Comparison of ENCODE assay signal across 26 cellular contexts in the genomic region with DNA sequence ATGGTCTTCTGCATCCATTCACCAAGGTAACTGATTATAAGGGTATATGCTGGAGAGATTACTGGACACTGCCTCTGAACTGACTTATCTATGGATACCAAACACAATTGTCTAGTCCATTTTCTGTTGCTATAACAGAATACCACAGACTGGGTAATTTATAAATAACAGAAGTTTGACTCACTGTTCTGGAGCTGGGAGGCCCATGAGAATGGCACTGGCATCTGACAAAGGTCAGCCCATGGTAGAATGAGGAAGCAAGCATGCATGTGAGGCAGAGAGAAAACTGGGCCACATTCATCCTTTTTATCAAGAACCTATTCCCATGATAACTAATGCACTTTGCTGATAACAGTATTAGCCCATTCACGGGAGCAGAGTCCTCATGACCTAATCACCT. TPM values are rescaled to one million over a fixed set of nuclear protein-coding genes. Genes with fewer than 3 reads are reported as not detected.
A peak's percentile ranks its signal among the peaks of the same experiment; 100 is the strongest.
DNase-seq lines count a peak whose midpoint lies in the region; FAIRE-seq and TF ChIP-seq lines count a peak whose summit lies in the region.
"Had no signal": no experiment of that assay in that cellular context is flagged by ENCODE, and none has a peak within 500 bp of the region (broad histone marks: within the 10 kb centered on the region; RNA-seq: fewer than 3 reads in every experiment).

No MANE protein-coding gene starts in this region.

- H2AFZ ChIP-seq in astrocyte (ENCODE audit: low read depth, low read length), result no peak overlapping the region

- H3K4me3 Mint-ChIP-seq in astrocyte (ENCODE audit: unreplicated experiment), result no peak overlapping the region
- H3K4me3 Mint-ChIP-seq: activated CD4-positive, alpha-beta T cell treated with anti-CD3 and anti-CD28 coated beads, Interleukin-2, amount 10 ng/mL, durations not matched to agents 24 days and 14 days; activated naive CD8-positive, alpha-beta T cell treated with anti-CD3 and anti-CD28 coated beads for 36 hours; activated T-helper 17 cell treated with anti-CD3 and anti-CD28 coated beads, Interleukin-2, amount 50 U/mL, for 72 hours; brain; naive B cell had no signal

- H3K27me3 ChIP-seq in astrocyte (ENCODE audit: insufficient read depth, low read length) (no peaks in the 10 kb centered on the region), MG63 (no peaks in the 10 kb centered on the region)
- H3K27me3 ChIP-seq: pancreas, right lobe of liver had no signal

- H4K20me1 ChIP-seq in astrocyte (ENCODE audit: insufficient read depth, low read length), result no peaks in the 10 kb centered on the region

- H3K9me3 ChIP-seq in astrocyte (ENCODE audit: insufficient read depth, low read depth, low read length) (no peaks in the 10 kb centered on the region), MG63 (no peaks in the 10 kb centered on the region)
- H3K9me3 ChIP-seq: pancreas, right lobe of liver had no signal

- no peak for FAIRE-seq in astrocyte (lab: Jason Lieb, UNC)
- FAIRE-seq: endometrium, GM12891, H54, pancreas, TTC549 had no signal

- H3K4me3 ChIP-seq in AG10803 (ENCODE audit: low read length) (no peak overlapping the region), astrocyte (ENCODE audit: insufficient read depth, low read depth, low read length) (no peak overlapping the region), MG63 (no peak overlapping the region)
- H3K4me3 ChIP-seq: coronary artery, lung, pancreas, right lobe of liver had no signal

- H3K36me3 ChIP-seq in astrocyte (ENCODE audit: insufficient read depth, low read length), result no peaks in the 10 kb centered on the region
- H3K36me3 ChIP-seq in MG63, result no peaks in the 10 kb centered on the region
- H3K36me3 ChIP-seq: pancreas, right lobe of liver had no signal

- peaks cover 12% of the 10 kb centered on the region for H3K4me1 Mint-ChIP-seq in astrocyte (ENCODE audit: low read depth, unreplicated experiment)
- H3K4me1 Mint-ChIP-seq: activated CD4-positive, alpha-beta T cell treated with anti-CD3 and anti-CD28 coated beads, Interleukin-2, amount 10 ng/mL, durations not matched to agents 24 days and 14 days; activated naive CD8-positive, alpha-beta T cell treated with anti-CD3 and anti-CD28 coated beads for 36 hours; activated T-helper 17 cell treated with anti-CD3 and anti-CD28 coated beads, Interleukin-2, amount 50 U/mL, for 72 hours; brain; naive B cell had no signal

- no peaks in the 10 kb centered on the region for H3K4me1 ChIP-seq in astrocyte (ENCODE audit: insufficient read depth, low read length)
- H3K4me1 ChIP-seq: pancreas, right lobe of liver had no signal

- peak overlapping the region; percentile 79 for H3K27ac Mint-ChIP-seq in astrocyte (ENCODE audit: unreplicated experiment)
- H3K27ac Mint-ChIP-seq: activated CD4-positive, alpha-beta T cell treated with anti-CD3 and anti-CD28 coated beads, Interleukin-2, amount 10 ng/mL, durations not matched to agents 24 days and 14 days; activated naive CD8-positive, alpha-beta T cell treated with anti-CD3 and anti-CD28 coated beads for 36 hours; activated T-helper 17 cell treated with anti-CD3 and anti-CD28 coated beads, Interleukin-2, amount 50 U/mL, for 72 hours; brain; naive B cell had no signal

- H3K27me3 Mint-ChIP-seq in astrocyte (ENCODE audit: low read depth, unreplicated experiment), result no peaks in the 10 kb centered on the region
- H3K27me3 Mint-ChIP-seq: activated CD4-positive, alpha-beta T cell treated with anti-CD3 and anti-CD28 coated beads, Interleukin-2, amount 10 ng/mL, durations not matched to agents 24 days and 14 days had no signal

- H3K27ac ChIP-seq in astrocyte (ENCODE audit: low read depth, low read length), result no peak overlapping the region
- H3K27ac ChIP-seq: C4-2B, coronary artery, pancreas, right lobe of liver had no signal

- H3K79me2 ChIP-seq in astrocyte (ENCODE audit: insufficient read depth, low read length), result no peaks in the 10 kb centered on the region

- no peak overlapping the region for H3K9ac ChIP-seq in astrocyte (ENCODE audit: low read length)

- DNase-seq in AG10803 (ENCODE audit: low read depth) (peak; percentile 17), M059J (ENCODE audit: low read depth) (peak; percentile 64), astrocyte (ENCODE audit: low read depth) (no peak), myocyte (ENCODE audit: low read depth) (peak; percentile 77), MG63 (no peak), iPS-NIHi7 (ENCODE audit: extremely low spot score) (no peak), NAMALWA (ENCODE audit: low spot score) (no peak), G401 (ENCODE audit: low spot score) (no peak)
- DNase-seq: activated CD4-positive, alpha-beta T cell treated with anti-CD3 and anti-CD28 coated beads, Interleukin-2, amount 10 ng/mL, durations not matched to agents 24 days and 14 days; activated naive CD8-positive, alpha-beta T cell treated with anti-CD3 and anti-CD28 coated beads for 36 hours; head of caudate nucleus; Kasumi-1; naive B cell; NCI-H510A treated with DMSO at 0.1 percent for 48 hours; pancreas; right lobe of liver had no signal

- in situ Hi-C loops in G401 (cut with HindIII; ENCODE audit: low sequenced_read_pairs), result no loop called here

- TF ChIP-seq CTCF in AG10803 (conservative IDR thresholded peaks at IDR 0.05; ENCODE audit: low read length), result no peak
- TF ChIP-seq CTCF in astrocyte (IDR thresholded peaks at IDR 0.05; ENCODE audit: insufficient read depth, low read depth, low read length), result no peak

- no peak overlapping the region for H3K4me2 ChIP-seq in astrocyte (ENCODE audit: low read length)

- no peaks in the 10 kb centered on the region for H3K36me3 Mint-ChIP-seq in astrocyte (ENCODE audit: low read depth, unreplicated experiment)
- H3K36me3 Mint-ChIP-seq: activated naive CD8-positive, alpha-beta T cell treated with anti-CD3 and anti-CD28 coated beads for 36 hours; brain had no signal

- no peaks in the 10 kb centered on the region for H3K9me3 Mint-ChIP-seq in astrocyte (ENCODE audit: unreplicated experiment)
- H3K9me3 Mint-ChIP-seq: activated CD4-positive, alpha-beta T cell treated with anti-CD3 and anti-CD28 coated beads, Interleukin-2, amount 10 ng/mL, durations not matched to agents 24 days and 14 days; activated T-helper 17 cell treated with anti-CD3 and anti-CD28 coated beads, Interleukin-2, amount 50 U/mL, for 72 hours; brain had no signal

RNA-seq across cellular contexts. Expression of gene FCER1A, which starts 37.4 kb away (rescaled TPM):
- not detected in 2 replicates for total RNA-seq in M059J (2014; rRNA removed; shearing (Covaris generic))
- total RNA-seq in astrocyte (not detected in 2 replicates), myocyte (not detected in 2 replicates)
- not detected for polyA plus RNA-seq in myocyte (2012)
- not detected in 2 replicates for total RNA-seq in MG63 (2014; rRNA removed; shearing (Covaris generic); ENCODE audit: low replicate concordance)
- not detected in 2 replicates for total RNA-seq in G401 (2014; rRNA removed; shearing (Covaris generic))
- total RNA-seq: A673; activated CD4-positive, alpha-beta T cell treated with anti-CD3 and anti-CD28 coated beads, Interleukin-2, amount 10 ng/mL, durations not matched to agents 24 days and 14 days; activated naive CD8-positive, alpha-beta T cell treated with anti-CD3 and anti-CD28 coated beads for 36 hours; activated T-helper 17 cell treated with anti-CD3 and anti-CD28 coated beads, Interleukin-2, amount 50 U/mL, for 72 hours had no signal

Comparison
In these comparisons a context has a peak if more than half of its experiments do, and no peak if none do; other contexts are left out.
1. DNase-seq: peak in AG10803 (single experiment), M059J (single experiment) and myocyte (single experiment); none in astrocyte (single experiment), MG63 (single experiment), iPS-NIHi7 (single experiment), NAMALWA (single experiment) and G401 (single experiment).